In the genomic region with DNA sequence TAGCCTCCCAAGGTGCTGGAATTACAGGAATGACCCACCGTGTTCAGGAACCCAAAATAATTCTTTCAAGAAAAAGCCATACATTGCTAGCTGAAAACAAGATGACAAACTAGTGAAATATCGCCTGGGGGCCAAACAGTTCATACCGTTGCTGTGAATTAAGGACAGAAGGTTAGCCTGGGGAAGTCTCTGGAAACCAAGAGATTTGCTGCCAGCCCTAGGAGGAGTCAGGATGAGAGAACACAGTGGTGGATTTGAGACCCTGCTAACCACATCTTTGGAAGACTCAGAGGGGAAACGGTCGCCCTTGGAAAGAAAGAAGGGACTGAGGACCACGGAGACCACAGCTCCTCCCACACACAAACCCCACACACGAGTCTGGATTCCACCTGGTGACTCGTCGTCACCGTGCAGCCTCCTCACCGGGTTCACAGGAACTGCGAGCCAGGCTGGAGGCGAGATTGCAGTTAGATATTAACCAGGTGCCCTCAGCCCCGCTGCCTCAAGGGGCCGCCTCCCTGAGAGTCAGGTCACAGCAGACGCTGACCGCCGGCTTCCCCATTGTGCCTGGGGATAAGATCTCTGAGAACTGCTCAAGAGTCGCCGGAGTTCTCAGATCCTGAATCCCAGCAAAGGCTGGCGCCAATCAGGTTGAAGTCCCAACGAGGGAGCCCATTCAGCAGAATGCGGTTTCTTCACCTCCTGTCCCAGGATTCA, we compare ENCODE assay signal across 8 cellular contexts. TPM values are rescaled to one million over a fixed set of nuclear protein-coding genes. Genes with fewer than 3 reads are reported as not detected.
A peak's percentile ranks its signal among the peaks of the same experiment; 100 is the strongest.
DNase-seq lines count a peak whose midpoint lies in the region; ATAC-seq, FAIRE-seq and TF ChIP-seq lines count a peak whose summit lies in the region.
"Not testable (repeated sequence)": the region's sequence is repeated elsewhere in the genome, so short reads cannot be mapped to it uniquely, and the experiment has no call there.

No MANE protein-coding gene starts in this region.

- not testable (repeated sequence) for H3K9me3 ChIP-seq in iPS-15b (ENCODE audit: control insufficient read depth, insufficient read depth, low read length); upper lobe of right lung

- H3K9ac ChIP-seq in iPS-15b (ENCODE audit: low read depth, low read length): peak overlapping the region; percentile 65

- intact Hi-C loops in posterior cingulate gyrus (cut with DNase I): loop anchor here (2.0 to 5.0 kb wide), 2 partner anchors 33 to 67 kb away; a partner anchor contains a TSS
- intact Hi-C loops in upper lobe of right lung (cut with DNase I): not testable (repeated sequence)

- H3K27me3 Mint-ChIP-seq in HFFc6 (ENCODE audit: insufficient read depth): not testable (repeated sequence)

- not testable (repeated sequence) for TF ChIP-seq CTCF in GM12865 (IDR thresholded peaks at IDR 0.05; ENCODE audit: insufficient read depth, low read depth, low read length, missing control alignments); HFFc6 (IDR thresholded peaks at IDR 0.05); VCaP (conservative IDR thresholded peaks at IDR 0.05); bronchial epithelial cell (IDR thresholded peaks at IDR 0.05; ENCODE audit: insufficient read depth, low read length, severe bottlenecking); upper lobe of right lung (IDR thresholded peaks at IDR 0.05)

- peak overlapping the region; percentile 87 for H3K27ac ChIP-seq in VCaP
- peak overlapping the region; percentile 78 for H3K27ac ChIP-seq in upper lobe of right lung

- not testable (repeated sequence) for H3K27me3 ChIP-seq in bronchial epithelial cell (ENCODE audit: control insufficient read depth, insufficient read depth, low read length); iPS-15b (ENCODE audit: control insufficient read depth, insufficient read depth, low read length); upper lobe of right lung

- peak; percentile 59 for ATAC-seq in upper lobe of right lung

- H3K4me1 ChIP-seq in iPS-15b (ENCODE audit: control insufficient read depth, insufficient read depth, low read length); upper lobe of right lung: not testable (repeated sequence)

- peaks cover 22% of the 10 kb centered on the region for H3K9me3 Mint-ChIP-seq in HFFc6

- peaks cover 20% of the 10 kb centered on the region for H3K36me3 Mint-ChIP-seq in HFFc6 (ENCODE audit: low read depth)

- not testable (repeated sequence) for H3K36me3 ChIP-seq in bronchial epithelial cell (ENCODE audit: control insufficient read depth, insufficient read depth, low read length); iPS-15b (ENCODE audit: control insufficient read depth, insufficient read depth, low read length); upper lobe of right lung

- H3K4me3 ChIP-seq in GM12865 (ENCODE audit: low read depth, low read length) (peak overlapping the region; percentile 79), bronchial epithelial cell (ENCODE audit: low read depth, low read length) (peak overlapping the region; percentile 72), iPS-15b (ENCODE audit: low read depth, low read length) (peak overlapping the region; percentile 75), upper lobe of right lung (peak overlapping the region; percentile 74)

- H3K4me1 Mint-ChIP-seq in HFFc6 (ENCODE audit: low read depth): not testable (repeated sequence)

- FAIRE-seq in bronchial epithelial cell (lab: Jason Lieb, UNC): not testable (repeated sequence)

- H3K27ac Mint-ChIP-seq in HFFc6: peak overlapping the region; percentile 77

- peak overlapping the region; percentile 93 for H3K4me3 Mint-ChIP-seq in HFFc6

- DNase-seq in GM12865 (ENCODE audit: low read depth) (peak; percentile 3), HFFc6 (peak; percentile 11), LHCN-M2 (ENCODE audit: low read depth) (peak; percentile 23), bronchial epithelial cell (ENCODE audit: low read depth) (peak; percentile 23), posterior cingulate gyrus (peak in 6 of 10 donors; percentile 7 to 80 (median 10)), upper lobe of right lung (peak; percentile 78)

RNA-seq across cellular contexts. Expression of a gene that starts 1.0 kb away (rescaled TPM):
- 1 to 10 TPM; 1.1 to 1.8 (median 1.5) TPM for total RNA-seq in HFFc6 (2021; fragmentation: NEBNext Ultra II Directional; extraction: Animal tissue kit (Norgen Biotek cat#: 25700))
- 4.3 and 4.9 TPM in 2 replicates for total RNA-seq in LHCN-M2 (2014; rRNA removed)
- polyA plus RNA-seq in LHCN-M2 (2012): 0.94 TPM
- 2.6 and 2.7 TPM in 2 replicates for total RNA-seq in bronchial epithelial cell
- 8.7 TPM for total RNA-seq in upper lobe of right lung

RNA-seq across cellular contexts. Expression of a gene that starts 34.6 kb away (rescaled TPM):
- total RNA-seq in HFFc6 (2021; fragmentation: NEBNext Ultra II Directional; extraction: Animal tissue kit (Norgen Biotek cat#: 25700)): 1 to 10 TPM; 2.1 to 3.1 (median 2.7) TPM
- total RNA-seq in LHCN-M2 (2014; rRNA removed) (3.0 and 4.2 TPM in 2 replicates), bronchial epithelial cell (3.9 and 6.3 TPM in 2 replicates), upper lobe of right lung (5.1 TPM)
- 0.79 TPM for polyA plus RNA-seq in LHCN-M2 (2012)

RNA-seq across cellular contexts. Expression of a gene that starts 40.8 kb away (rescaled TPM):
- total RNA-seq in HFFc6 (2021; fragmentation: NEBNext Ultra II Directional; extraction: Animal tissue kit (Norgen Biotek cat#: 25700)): 1 to 10 TPM; 1.1 to 1.8 (median 1.5) TPM
- total RNA-seq in LHCN-M2 (2014; rRNA removed) (3.5 and 4.5 TPM in 2 replicates), bronchial epithelial cell (2.4 and 3.4 TPM in 2 replicates), upper lobe of right lung (3.8 TPM)
- polyA plus RNA-seq in LHCN-M2 (2012): 1.0 TPM

Comparison
In these comparisons a context has a peak if more than half of its experiments do, and no peak if none do; other contexts are left out.
1. Peak in every context shown above with its lines: DNase-seq, ATAC-seq, H3K4me3 ChIP-seq and H3K27ac ChIP-seq.
2. DNase-seq: peak in every context shown above with its lines; median percentile 78 in upper lobe of right lung; 23 in LHCN-M2; 23 in bronchial epithelial cell; 11 in HFFc6; 10 in posterior cingulate gyrus; 3 in GM12865.